15 cellular contexts compared by ENCODE assay signal in the genomic region with DNA sequence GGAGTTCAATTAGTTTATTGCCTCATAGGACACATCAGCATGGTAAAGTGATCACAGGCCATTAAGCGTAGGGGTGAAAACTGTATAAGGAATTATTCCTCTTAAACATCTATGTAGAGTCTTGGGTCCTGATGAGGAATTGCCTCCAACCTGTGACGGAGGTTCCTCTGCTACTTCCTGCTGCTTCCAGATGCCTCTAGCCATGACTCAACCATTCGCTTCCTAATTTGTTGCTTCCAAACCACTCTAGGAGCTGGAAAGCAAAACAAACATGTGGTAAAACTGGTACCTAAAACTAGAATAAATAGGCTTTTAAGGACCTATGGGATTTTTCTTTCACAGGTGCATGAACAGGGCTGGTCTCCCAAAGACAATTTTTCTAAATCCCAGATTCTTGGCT.
DNase-seq lines count a peak whose midpoint lies in the region; ATAC-seq and TF ChIP-seq lines count a peak whose summit lies in the region.
"Had no signal": no experiment of that assay in that cellular context is flagged by ENCODE, and none has a peak within 500 bp of the region (broad histone marks: within the 10 kb centered on the region; RNA-seq: fewer than 3 reads in every experiment).

No MANE protein-coding gene starts in this region.

- ATAC-seq in omental fat pad (ENCODE audit: low FRiP score): no peak
- no peak for ATAC-seq in GM18858 (IDR thresholded peaks at IDR 0.05; ENCODE audit: unreplicated experiment)
- ATAC-seq: activated naive CD8-positive, alpha-beta T cell treated with anti-CD3 and anti-CD28 coated beads, Interleukin-2, amount 50 U/mL, for 24 hours; K562 had no signal

- TF ChIP-seq CTCF in epithelial cell of esophagus (IDR thresholded peaks at IDR 0.05; ENCODE audit: insufficient read depth, low read depth, low read length, missing control alignments): no peak
- no peak for TF ChIP-seq CTCF in nephron progenitor cell (IDR thresholded peaks at IDR 0.05)
- TF ChIP-seq CTCF in omental fat pad (IDR thresholded peaks at IDR 0.05): no peak

- H3K4me1 Mint-ChIP-seq in nephron progenitor cell: peaks cover 32% of the 10 kb centered on the region

- peaks cover 47% of the 10 kb centered on the region for H3K36me3 Mint-ChIP-seq in nephron progenitor cell (ENCODE audit: low read depth)

- H3K9me3 Mint-ChIP-seq in nephron progenitor cell: peaks cover 30% of the 10 kb centered on the region

- H3K27ac Mint-ChIP-seq in nephron progenitor cell: peak overlapping the region; percentile 89
- H3K27ac Mint-ChIP-seq: activated naive CD8-positive, alpha-beta T cell treated with anti-CD3 and anti-CD28 coated beads, Interleukin-2, amount 50 U/mL, for 24 hours; mesothelial cell of epicardium had no signal

- H3K27me3 Mint-ChIP-seq in nephron progenitor cell (ENCODE audit: low read depth, poor library complexity): no peaks in the 10 kb centered on the region
- H3K27me3 Mint-ChIP-seq: activated naive CD8-positive, alpha-beta T cell treated with anti-CD3 and anti-CD28 coated beads, Interleukin-2, amount 50 U/mL, for 24 hours had no signal

- H3K4me3 Mint-ChIP-seq in nephron progenitor cell: no peak overlapping the region
- H3K4me3 Mint-ChIP-seq: activated naive CD8-positive, alpha-beta T cell treated with anti-CD3 and anti-CD28 coated beads, Interleukin-2, amount 50 U/mL, for 24 hours; mesothelial cell of epicardium had no signal

- DNase-seq in ELR (ENCODE audit: low read depth) (peak; percentile 62), RPMI7951 (ENCODE audit: low read depth) (peak; percentile 3), epithelial cell of esophagus (ENCODE audit: low read depth) (peak; percentile 40), nephron progenitor cell (no peak), T-helper 9 cell (no peak), omental fat pad (ENCODE audit: low spot score) (no peak), NCI-H510A treated with DMSO at 0.1 percent for 48 hours (lab: John Stamatoyannopoulos, UW) (no peak)
- DNase-seq: activated CD4-positive, alpha-beta T cell treated with anti-CD3 and anti-CD28 coated beads, Interleukin-2, amount 50 U/mL, for 48 hours; activated naive CD8-positive, alpha-beta T cell treated with anti-CD3 and anti-CD28 coated beads, Interleukin-2, amount 50 U/mL, for 24 hours; activated T-cell treated with anti-CD3 and anti-CD28 coated beads, Interleukin-2, amount 50 U/mL, for 48 hours; NCI-H1417; stimulated activated CD4-positive, alpha-beta T cell treated with anti-CD3 and anti-CD28 coated beads, Interleukin-4, amount 100 ng/mL, for 24 hours had no signal

- H3K4me3 ChIP-seq in epithelial cell of esophagus (ENCODE audit: low read length): no peak overlapping the region
- H3K4me3 ChIP-seq: K562 had no signal

Comparison
In these comparisons a context has a peak if more than half of its experiments do, and no peak if none do; other contexts are left out.
1. DNase-seq: peak in ELR (single experiment), RPMI7951 (single experiment) and epithelial cell of esophagus (single experiment); none in nephron progenitor cell (single experiment), T-helper 9 cell (single experiment), omental fat pad (single experiment) and NCI-H510A treated with DMSO at 0.1 percent for 48 hours (single experiment).